ENCODE assay signal across 25 cellular contexts in genomic region chr3:78580691-78581090, GRCh38.
DNase-seq lines count a peak whose midpoint lies in the region; TF ChIP-seq lines count a peak whose summit lies in the region.
"Had no signal": no experiment of that assay in that cellular context is flagged by ENCODE, and none has a peak within 500 bp of the region (broad histone marks: within the 10 kb centered on the region; RNA-seq: fewer than 3 reads in every experiment).

No MANE protein-coding gene starts in this region.

- no peaks in the 10 kb centered on the region for H3K36me3 ChIP-seq in HUES6 (ENCODE audit: control insufficient read depth, insufficient read depth, low read length)
- no peaks in the 10 kb centered on the region for H3K36me3 ChIP-seq in brain microvascular endothelial cell (replicated peaks)
- no peaks in the 10 kb centered on the region for H3K36me3 ChIP-seq in hepatocyte (replicated peaks; ENCODE audit: insufficient read depth, low read depth)
- no peaks in the 10 kb centered on the region for H3K36me3 ChIP-seq in endodermal cell (ENCODE audit: control insufficient read depth, insufficient read depth, low read length)
- no peaks in the 10 kb centered on the region for H3K36me3 ChIP-seq in SJCRH30
- H3K36me3 ChIP-seq: lower lobe of right lung, neutrophil, prostate gland had no signal

- no peaks in the 10 kb centered on the region for H4K20me1 ChIP-seq in hepatocyte (ENCODE audit: insufficient read depth, poor library complexity, severe bottlenecking)

- no peak overlapping the region for H3K4me3 Mint-ChIP-seq in endodermal cell
- H3K4me3 Mint-ChIP-seq: activated naive CD8-positive, alpha-beta T cell treated with anti-CD3 and anti-CD28 coated beads for 36 hours; activated T-helper 17 cell treated with anti-CD3 and anti-CD28 coated beads, Interleukin-2, amount 50 U/mL, for 72 hours; brain had no signal

- H3K4me1 ChIP-seq in HUES6 (ENCODE audit: control insufficient read depth, insufficient read depth, low read length) (peaks cover 9% of the 10 kb centered on the region), hepatocyte (ENCODE audit: insufficient read depth) (no peaks in the 10 kb centered on the region), endodermal cell (ENCODE audit: control insufficient read depth, insufficient read depth, low read length) (no peaks in the 10 kb centered on the region), SJCRH30 (no peaks in the 10 kb centered on the region)
- H3K4me1 ChIP-seq: lower lobe of right lung, prostate gland had no signal

- no peak for TF ChIP-seq CTCF in AG09309 (IDR thresholded peaks at IDR 0.05; ENCODE audit: control insufficient read depth, insufficient read depth, low read depth, low read length, missing control alignments)
- TF ChIP-seq CTCF in brain microvascular endothelial cell (IDR thresholded peaks at IDR 0.05; ENCODE audit: low read depth, low read length, missing control alignments), result no peak
- no peak for TF ChIP-seq CTCF in hepatocyte (IDR thresholded peaks at IDR 0.05; ENCODE audit: poor library complexity)
- TF ChIP-seq CTCF in endodermal cell (conservative IDR thresholded peaks at IDR 0.05), result no peak

- H3K9me3 ChIP-seq in HUES6 (ENCODE audit: control insufficient read depth, insufficient read depth, low read depth, low read length), result peaks cover 5% of the 10 kb centered on the region; the same call in 1 of the 2 replicates
- H3K9me3 ChIP-seq in hepatocyte (ENCODE audit: low read depth), result no peaks in the 10 kb centered on the region
- H3K9me3 ChIP-seq in endodermal cell (ENCODE audit: control insufficient read depth, low read length), result no peaks in the 10 kb centered on the region
- H3K9me3 ChIP-seq in SJCRH30 (replicated peaks), result no peaks in the 10 kb centered on the region
- H3K9me3 ChIP-seq: lower lobe of right lung, neutrophil, prostate gland had no signal

- H3K27ac ChIP-seq in HUES6 (ENCODE audit: low read depth, low read length) (peak overlapping the region; percentile 81; the same call in 1 of the 2 replicates), brain microvascular endothelial cell (no peak overlapping the region), hepatocyte (no peak overlapping the region), endodermal cell (ENCODE audit: low read depth, low read length) (no peak overlapping the region), SJCRH30 (no peak overlapping the region)
- H3K27ac ChIP-seq: C4-2B, lower lobe of right lung, neutrophil, prostate gland had no signal

- no peak overlapping the region for H3K27ac Mint-ChIP-seq in endodermal cell
- H3K27ac Mint-ChIP-seq: activated naive CD8-positive, alpha-beta T cell treated with anti-CD3 and anti-CD28 coated beads for 36 hours; activated T-helper 17 cell treated with anti-CD3 and anti-CD28 coated beads, Interleukin-2, amount 50 U/mL, for 72 hours had no signal

- no peak overlapping the region for H3K9ac ChIP-seq in HUES6 (ENCODE audit: low read length)
- H3K9ac ChIP-seq in endodermal cell (ENCODE audit: extremely low read depth, low read length, poor library complexity, severe bottlenecking), result no peak overlapping the region

- no peak overlapping the region for H2AFZ ChIP-seq in hepatocyte

- 47% methylated on average over 2 of the region's 2 CpGs for WGBS in hepatocyte (ENCODE audit: low lambda C conversion rate, missing lambda C conversion rate)
- 96 to 100% methylated on average over 1 to 2 of the region's 2 CpGs for WGBS in endodermal cell (ENCODE audit: insufficient coverage in 1 of 2, insufficient read length in 1 of 2), 2 experiments

- DNase-seq in AG09309 (ENCODE audit: low read depth), result peak; percentile 61
- DNase-seq in brain microvascular endothelial cell, result peak; percentile 35
- DNase-seq in hepatocyte (ENCODE audit: low spot score), result peak; percentile 5
- DNase-seq in endodermal cell, result no peak
- DNase-seq in T1000 (lab: John Stamatoyannopoulos, UW), result no peak
- no peak for DNase-seq in SJCRH30
- DNase-seq in GM19238 (ENCODE audit: insufficient read length, low spot score), result no peak
- DNase-seq: activated CD8-positive, alpha-beta memory T cell treated with anti-CD3 and anti-CD28 coated beads, Interleukin-2, amount 50 U/mL, for 4 hours; activated naive CD8-positive, alpha-beta T cell treated with anti-CD3 and anti-CD28 coated beads for 36 hours; effector memory CD4-positive, alpha-beta T cell; HCEC 1CT; KG1; lower lobe of right lung; MV-4-11; NCI-H1694 treated with DMSO at 0.1 percent for 48 hours; NCI-H345; NCI-H82; SHP77; substantia nigra had no signal

- H3K4me2 ChIP-seq in hepatocyte, result no peak overlapping the region

- H3K27me3 ChIP-seq in HUES6 (ENCODE audit: control insufficient read depth, insufficient read depth, low read length), result no peaks in the 10 kb centered on the region
- no peaks in the 10 kb centered on the region for H3K27me3 ChIP-seq in brain microvascular endothelial cell (replicated peaks)
- no peaks in the 10 kb centered on the region for H3K27me3 ChIP-seq in hepatocyte
- H3K27me3 ChIP-seq in endodermal cell (ENCODE audit: control insufficient read depth, insufficient read depth, low read length, poor library complexity, severe bottlenecking), result no peaks in the 10 kb centered on the region
- H3K27me3 ChIP-seq in SJCRH30, result no peaks in the 10 kb centered on the region
- H3K27me3 ChIP-seq: neutrophil had no signal

- no peaks in the 10 kb centered on the region for H3K79me2 ChIP-seq in hepatocyte

- no peaks in the 10 kb centered on the region for H3K4me1 Mint-ChIP-seq in endodermal cell
- H3K4me1 Mint-ChIP-seq: activated naive CD8-positive, alpha-beta T cell treated with anti-CD3 and anti-CD28 coated beads for 36 hours; activated T-helper 17 cell treated with anti-CD3 and anti-CD28 coated beads, Interleukin-2, amount 50 U/mL, for 72 hours had no signal

- peaks cover 10% of the 10 kb centered on the region for H3K9me3 Mint-ChIP-seq in endodermal cell
- H3K9me3 Mint-ChIP-seq: activated naive CD8-positive, alpha-beta T cell treated with anti-CD3 and anti-CD28 coated beads for 36 hours had no signal

- no peaks in the 10 kb centered on the region for H3K27me3 Mint-ChIP-seq in endodermal cell (ENCODE audit: insufficient read depth)
- H3K27me3 Mint-ChIP-seq: activated naive CD8-positive, alpha-beta T cell treated with anti-CD3 and anti-CD28 coated beads for 36 hours; activated T-helper 17 cell treated with anti-CD3 and anti-CD28 coated beads, Interleukin-2, amount 50 U/mL, for 72 hours had no signal

- no peak overlapping the region for H3K4me3 ChIP-seq in AG09309 (ENCODE audit: control insufficient read depth, low read depth, low read length)
- no peak overlapping the region for H3K4me3 ChIP-seq in HUES6 (ENCODE audit: low read depth, low read length)
- H3K4me3 ChIP-seq in brain microvascular endothelial cell (ENCODE audit: low read depth, low read length), result no peak overlapping the region
- H3K4me3 ChIP-seq in hepatocyte, result no peak overlapping the region
- no peak overlapping the region for H3K4me3 ChIP-seq in endodermal cell (ENCODE audit: low read length)
- no peak overlapping the region for H3K4me3 ChIP-seq in SJCRH30
- H3K4me3 ChIP-seq: lower lobe of right lung, prostate gland had no signal

- in situ Hi-C loops in brain microvascular endothelial cell (cut with HindIII; ENCODE audit: low pct_ligation_motif_present, low sequenced_read_pairs), result no loop called here

- H3K36me3 Mint-ChIP-seq in endodermal cell (ENCODE audit: low read depth), result peaks cover 6% of the 10 kb centered on the region
- H3K36me3 Mint-ChIP-seq: activated naive CD8-positive, alpha-beta T cell treated with anti-CD3 and anti-CD28 coated beads for 36 hours had no signal

- no peaks in the 10 kb centered on the region for H3K9me2 ChIP-seq in hepatocyte (replicated peaks; ENCODE audit: insufficient read depth)

Comparison
In these comparisons a context has a peak if more than half of its experiments do, and no peak if none do; other contexts are left out.
1. DNase-seq: peak in AG09309 (single experiment), brain microvascular endothelial cell (single experiment) and hepatocyte (single experiment); none in endodermal cell (single experiment), T1000 (single experiment), SJCRH30 (0 of 2) and GM19238 (single experiment).